ENCODE assay signal across 17 cellular contexts in genomic region chr10:67385566-67385965, GRCh38.
"Had no signal": no experiment of that assay in that cellular context is flagged by ENCODE, and none has a peak within 500 bp of the region (broad histone marks: within the 10 kb centered on the region; RNA-seq: fewer than 3 reads in every experiment).

No MANE protein-coding gene starts in this region.

- H2AFZ ChIP-seq: parathyroid adenoma had no signal

- DNase-seq: activated CD4-positive, alpha-beta T cell treated with anti-CD3 and anti-CD28 coated beads, Interleukin-2, amount 10 ng/mL, durations not matched to agents 24 days and 14 days; activated CD4-positive, CD25-positive, alpha-beta regulatory T cell; activated CD8-positive, alpha-beta memory T cell treated with anti-CD3 and anti-CD28 coated beads, Interleukin-2, amount 50 U/mL, for 4 hours; activated CD8-positive, alpha-beta T cell treated with anti-CD3 and anti-CD28 coated beads, Interleukin-2, amount 10 ng/mL, durations not matched to agents 7 days and 5 days; activated gamma-delta T cell; activated naive CD8-positive, alpha-beta T cell treated with anti-CD3 and anti-CD28 coated beads for 36 hours; activated T-cell treated with anti-CD3 and anti-CD28 coated beads, Interleukin-2, amount 50 U/mL, for 72 hours; cerebellar nuclear complex; effector memory CD4-positive, alpha-beta T cell; foreskin fibroblast; hippocampal formation; stimulated activated CD4-positive, alpha-beta T cell treated with anti-CD3 and anti-CD28 coated beads, Interleukin-12 subunit alpha, Interleukin-12 subunit beta, amount 100 ng/mL, for 4 hours; thyroid gland had no signal

- ATAC-seq: activated CD8-positive, alpha-beta T cell treated with anti-CD3 and anti-CD28 coated beads, Interleukin-2, amount 10 ng/mL, durations not matched to agents 7 days and 5 days; activated T-cell treated with anti-CD3 and anti-CD28 coated beads, Interleukin-2, amount 50 U/mL, for 72 hours; stimulated activated effector memory CD8-positive, alpha-beta T cell treated with anti-CD3 and anti-CD28 coated beads, Interleukin-12 subunit alpha, Interleukin-12 subunit beta, amount 100 ng/mL, for 72 hours had no signal

- H3K36me3 Mint-ChIP-seq: activated naive CD8-positive, alpha-beta T cell treated with anti-CD3 and anti-CD28 coated beads for 36 hours; stimulated activated effector memory CD8-positive, alpha-beta T cell treated with anti-CD3 and anti-CD28 coated beads, Interleukin-12 subunit alpha, Interleukin-12 subunit beta, amount 100 ng/mL, for 72 hours had no signal

- H3K4me1 Mint-ChIP-seq: activated CD4-positive, alpha-beta T cell treated with anti-CD3 and anti-CD28 coated beads, Interleukin-2, amount 10 ng/mL, durations not matched to agents 24 days and 14 days; stimulated activated effector memory CD8-positive, alpha-beta T cell treated with anti-CD3 and anti-CD28 coated beads, Interleukin-12 subunit alpha, Interleukin-12 subunit beta, amount 100 ng/mL, for 72 hours had no signal

- H3K9ac ChIP-seq: parathyroid adenoma had no signal

- H3K27ac Mint-ChIP-seq: activated CD4-positive, alpha-beta T cell treated with anti-CD3 and anti-CD28 coated beads, Interleukin-2, amount 10 ng/mL, durations not matched to agents 24 days and 14 days; activated CD8-positive, alpha-beta T cell treated with anti-CD3 and anti-CD28 coated beads, Interleukin-2, amount 10 ng/mL, durations not matched to agents 7 days and 5 days; activated naive CD8-positive, alpha-beta T cell treated with anti-CD3 and anti-CD28 coated beads for 36 hours; activated T-cell treated with anti-CD3 and anti-CD28 coated beads, Interleukin-2, amount 50 U/mL, for 72 hours; stimulated activated effector memory CD8-positive, alpha-beta T cell treated with anti-CD3 and anti-CD28 coated beads, Interleukin-12 subunit alpha, Interleukin-12 subunit beta, amount 100 ng/mL, for 72 hours had no signal

- H3K27ac ChIP-seq: breast epithelium, parathyroid adenoma, thyroid gland had no signal

- FAIRE-seq: urothelium cell line had no signal

- H3K9me3 Mint-ChIP-seq: activated CD4-positive, alpha-beta T cell treated with anti-CD3 and anti-CD28 coated beads, Interleukin-2, amount 10 ng/mL, durations not matched to agents 24 days and 14 days; activated T-cell treated with anti-CD3 and anti-CD28 coated beads, Interleukin-2, amount 50 U/mL, for 72 hours; stimulated activated effector memory CD8-positive, alpha-beta T cell treated with anti-CD3 and anti-CD28 coated beads, Interleukin-12 subunit alpha, Interleukin-12 subunit beta, amount 100 ng/mL, for 72 hours had no signal

- H3K79me2 ChIP-seq: parathyroid adenoma had no signal

- H3K4me1 ChIP-seq: breast epithelium, parathyroid adenoma, thyroid gland had no signal

- H3K4me3 Mint-ChIP-seq: activated CD4-positive, alpha-beta T cell treated with anti-CD3 and anti-CD28 coated beads, Interleukin-2, amount 10 ng/mL, durations not matched to agents 24 days and 14 days; activated CD8-positive, alpha-beta T cell treated with anti-CD3 and anti-CD28 coated beads, Interleukin-2, amount 10 ng/mL, durations not matched to agents 7 days and 5 days; activated naive CD8-positive, alpha-beta T cell treated with anti-CD3 and anti-CD28 coated beads for 36 hours; activated T-cell treated with anti-CD3 and anti-CD28 coated beads, Interleukin-2, amount 50 U/mL, for 72 hours; stimulated activated effector memory CD8-positive, alpha-beta T cell treated with anti-CD3 and anti-CD28 coated beads, Interleukin-12 subunit alpha, Interleukin-12 subunit beta, amount 100 ng/mL, for 72 hours had no signal

- H3K4me3 ChIP-seq: breast epithelium, thyroid gland had no signal

- H3K9me3 ChIP-seq: breast epithelium, thyroid gland had no signal

- H3K36me3 ChIP-seq: breast epithelium, thyroid gland had no signal

- H3K27me3 ChIP-seq: breast epithelium, thyroid gland had no signal
